Comparison of ENCODE assay signal across 1 cellular context in the genomic region with DNA sequence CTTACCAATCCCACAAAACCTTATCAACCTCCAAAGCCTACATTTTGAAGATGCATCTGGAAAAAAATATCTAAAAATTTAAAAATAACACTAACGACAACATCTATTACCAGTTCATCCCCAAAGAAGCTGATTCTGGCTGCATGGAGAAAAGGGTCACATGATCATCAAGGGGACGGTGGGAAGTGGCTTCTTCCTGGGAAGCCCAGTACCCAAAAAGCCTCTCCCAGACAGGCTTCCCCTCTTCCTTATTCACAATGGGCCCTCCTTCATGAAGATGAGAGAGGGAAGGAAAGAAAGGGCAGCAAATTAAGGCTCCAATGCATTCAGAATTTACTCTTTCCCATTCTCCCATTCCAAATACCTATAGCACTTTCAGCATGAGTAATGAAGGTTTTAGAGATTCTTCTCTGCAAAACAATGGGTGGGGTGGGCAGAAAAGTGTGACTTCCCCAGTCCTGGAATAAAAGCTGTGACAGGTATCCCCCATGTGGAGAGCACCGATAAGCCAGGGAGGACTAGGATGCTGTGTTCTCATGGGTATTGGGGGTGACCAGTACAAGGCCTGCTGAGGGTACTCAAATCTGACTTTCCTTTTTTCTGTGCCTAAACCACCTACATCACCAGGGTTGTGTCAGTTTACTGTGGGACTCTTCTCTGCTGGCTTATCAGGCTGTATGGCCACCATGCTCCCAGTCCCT.
TF ChIP-seq lines count a peak whose summit lies in the region.

No MANE protein-coding gene starts in this region.

TF ChIP-seq in SK-N-SH treated with all-trans-retinoic acid at 6 μM for 48 hours, 23 proteins besides CTCF, POLR2A, EP300 and RAD21 (continued from another document):
- TF ChIP-seq, protein P1, sequence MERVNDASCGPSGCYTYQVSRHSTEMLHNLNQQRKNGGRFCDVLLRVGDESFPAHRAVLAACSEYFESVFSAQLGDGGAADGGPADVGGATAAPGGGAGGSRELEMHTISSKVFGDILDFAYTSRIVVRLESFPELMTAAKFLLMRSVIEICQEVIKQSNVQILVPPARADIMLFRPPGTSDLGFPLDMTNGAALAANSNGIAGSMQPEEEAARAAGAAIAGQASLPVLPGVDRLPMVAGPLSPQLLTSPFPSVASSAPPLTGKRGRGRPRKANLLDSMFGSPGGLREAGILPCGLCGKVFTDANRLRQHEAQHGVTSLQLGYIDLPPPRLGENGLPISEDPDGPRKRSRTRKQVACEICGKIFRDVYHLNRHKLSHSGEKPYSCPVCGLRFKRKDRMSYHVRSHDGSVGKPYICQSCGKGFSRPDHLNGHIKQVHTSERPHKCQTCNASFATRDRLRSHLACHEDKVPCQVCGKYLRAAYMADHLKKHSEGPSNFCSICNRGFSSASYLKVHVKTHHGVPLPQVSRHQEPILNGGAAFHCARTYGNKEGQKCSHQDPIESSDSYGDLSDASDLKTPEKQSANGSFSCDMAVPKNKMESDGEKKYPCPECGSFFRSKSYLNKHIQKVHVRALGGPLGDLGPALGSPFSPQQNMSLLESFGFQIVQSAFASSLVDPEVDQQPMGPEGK (CRISPR knock-in tag; IDR thresholded peaks at IDR 0.05; ENCODE audit: borderline replicate concordance): no peak
